ENCODE assay signal across 19 cellular contexts in genomic region chr10:43852644-43853214, GRCh38.
"Had no signal": no experiment of that assay in that cellular context is flagged by ENCODE, and none has a peak within 500 bp of the region (broad histone marks: within the 10 kb centered on the region; RNA-seq: fewer than 3 reads in every experiment).

No MANE protein-coding gene starts in this region.

- H3K9me3 ChIP-seq: heart left ventricle, right atrium auricular region, stomach, thoracic aorta, upper lobe of right lung had no signal

- H3K36me3 ChIP-seq: heart left ventricle, right atrium auricular region, stomach, thoracic aorta, upper lobe of right lung had no signal

- DNase-seq: dermis blood vessel endothelial cell; effector CD4-positive, alpha-beta T cell; endodermal cell; erythroblast; foreskin keratinocyte; heart left ventricle; hypothalamus; kidney glomerular epithelial cell; naive thymus-derived CD4-positive, alpha-beta T cell; nephron progenitor cell; stimulated activated CD4-positive, alpha-beta T cell treated with anti-CD3 and anti-CD28 coated beads, Interleukin-4, amount 100 ng/mL, for 1 hour; stimulated activated CD8-positive, alpha-beta memory T cell treated with anti-CD3 and anti-CD28 coated beads, Interleukin-4, amount 100 ng/mL, for 48 hours; stomach; substantia nigra; upper lobe of right lung had no signal

- H3K4me1 ChIP-seq: foreskin keratinocyte, upper lobe of right lung had no signal

- H3K4me3 ChIP-seq: heart left ventricle, right atrium auricular region, smooth muscle cell, stomach, thoracic aorta, upper lobe of right lung had no signal

- ATAC-seq: foreskin keratinocyte; heart left ventricle; naive thymus-derived CD4-positive, alpha-beta T cell; stimulated activated memory B cell treated with anti-CD40 and anti-IgM and Interleukin-4, amounts not matched to agents 10 μg/mL and 1 μg/mL and 100 μg/mL, for 72 hours; upper lobe of right lung had no signal

- H3K27ac ChIP-seq: foreskin keratinocyte, right atrium auricular region, stomach, thoracic aorta, upper lobe of right lung had no signal

- H3K27me3 ChIP-seq: foreskin keratinocyte, heart left ventricle, right atrium auricular region, stomach, upper lobe of right lung had no signal
